25 cellular contexts compared by ENCODE assay signal in genomic region chr13:94431987-94432386, GRCh38. TPM values are rescaled to one million over a fixed set of nuclear protein-coding genes. Genes with fewer than 3 reads are reported as not detected.
DNase-seq lines count a peak whose midpoint lies in the region; ATAC-seq and TF ChIP-seq lines count a peak whose summit lies in the region.
"Had no signal": no experiment of that assay in that cellular context is flagged by ENCODE, and none has a peak within 500 bp of the region (broad histone marks: within the 10 kb centered on the region; RNA-seq: fewer than 3 reads in every experiment).

No MANE protein-coding gene starts in this region.

- no peak overlapping the region for H3K27ac Mint-ChIP-seq in GM23338
- H3K27ac Mint-ChIP-seq: activated B cell treated with CpG ODN at 0.5 μM for 24 hours; dendritic cell treated with granulocyte-macrophage colony-stimulating factor and Interleukin-4, amounts not matched to agents 40 ng/mL and 50 ng/mL, for 4 days; HFFc6 had no signal

- in situ Hi-C loops in SK-MEL-5 (cut with HindIII; ENCODE audit: low pct_unique_long_range_greater_than_20kb, low sequenced_read_pairs), result no loop called here

- TF ChIP-seq CTCF in GM23338 (conservative IDR thresholded peaks at IDR 0.05; ENCODE audit: low read depth in 2 of 2) (no peak), smooth muscle cell (IDR thresholded peaks at IDR 0.05; ENCODE audit: borderline replicate concordance, insufficient read depth, poor library complexity, severe bottlenecking) (no peak)

- H3K4me1 ChIP-seq in GM23338 (ENCODE audit: insufficient read depth) (0 out of 2 replicates have a peak, but pooled peaks cover 4% of the 10 kb centered on the region), smooth muscle cell (ENCODE audit: low read depth) (peaks cover 12% of the 10 kb centered on the region)

- no peak for TF ChIP-seq POLR2A in erythroblast (IDR thresholded peaks at IDR 0.05; ENCODE audit: low read length)

- no peak overlapping the region for H3K4me3 Mint-ChIP-seq in activated T-cell treated with anti-CD3 and anti-CD28 coated beads, Interleukin-2, amount 50 U/mL, for 4 hours
- no peak overlapping the region for H3K4me3 Mint-ChIP-seq in GM23338
- H3K4me3 Mint-ChIP-seq: activated B cell treated with CpG ODN at 0.5 μM for 24 hours; CD14-positive monocyte; dendritic cell treated with granulocyte-macrophage colony-stimulating factor and Interleukin-4, amounts not matched to agents 40 ng/mL and 50 ng/mL, for 4 days; HFFc6; naive thymus-derived CD8-positive, alpha-beta T cell had no signal

- H3F3A ChIP-seq in GM23338 (replicated peaks; ENCODE audit: low read depth) (no peaks in the 10 kb centered on the region), smooth muscle cell (ENCODE audit: low read depth) (peaks cover 12% of the 10 kb centered on the region)

- peak; percentile 57 to 61 for ATAC-seq in activated T-cell treated with anti-CD3 and anti-CD28 coated beads, Interleukin-2, amount 50 U/mL, for 4 hours
- no peak for ATAC-seq in GM23338
- ATAC-seq: left ventricle myocardium superior; naive thymus-derived CD8-positive, alpha-beta T cell had no signal

- no peak overlapping the region for H3K4me3 ChIP-seq in GM23338
- no peak overlapping the region for H3K4me3 ChIP-seq in smooth muscle cell
- H3K4me3 ChIP-seq: PC-9, skin epidermis, transverse colon had no signal

- H3K36me3 ChIP-seq in GM23338 (ENCODE audit: insufficient read depth) (no peaks in the 10 kb centered on the region), smooth muscle cell (ENCODE audit: low read depth) (no peaks in the 10 kb centered on the region)
- H3K36me3 ChIP-seq: transverse colon had no signal

- H3K79me2 ChIP-seq in GM23338 (replicated peaks; ENCODE audit: insufficient read depth) (no peaks in the 10 kb centered on the region), smooth muscle cell (ENCODE audit: low read depth) (no peaks in the 10 kb centered on the region)

- H2AFZ ChIP-seq in GM23338, result peak overlapping the region; percentile 49; the same call in 1 of the 2 replicates
- no peak overlapping the region for H2AFZ ChIP-seq in smooth muscle cell (ENCODE audit: low read depth)
- H2AFZ ChIP-seq: PC-9 had no signal

- no peaks in the 10 kb centered on the region for H3K9me3 Mint-ChIP-seq in activated T-cell treated with anti-CD3 and anti-CD28 coated beads, Interleukin-2, amount 50 U/mL, for 4 hours
- H3K9me3 Mint-ChIP-seq in GM23338, result no peaks in the 10 kb centered on the region
- H3K9me3 Mint-ChIP-seq: activated B cell treated with CpG ODN at 0.5 μM for 24 hours; dendritic cell treated with granulocyte-macrophage colony-stimulating factor and Interleukin-4, amounts not matched to agents 40 ng/mL and 50 ng/mL, for 4 days; HFFc6; naive thymus-derived CD8-positive, alpha-beta T cell had no signal

- H3K4me1 Mint-ChIP-seq in activated T-cell treated with anti-CD3 and anti-CD28 coated beads, Interleukin-2, amount 50 U/mL, for 4 hours (ENCODE audit: low read depth), result peaks cover 27% of the 10 kb centered on the region
- peaks cover 17% of the 10 kb centered on the region for H3K4me1 Mint-ChIP-seq in GM23338

- no peaks in the 10 kb centered on the region for H3K9me3 ChIP-seq in smooth muscle cell (replicated peaks; ENCODE audit: low read depth)
- H3K9me3 ChIP-seq: transverse colon had no signal

- 0 out of 2 replicates have a peak, but pooled peaks cover 3% of the 10 kb centered on the region for H3K9me2 ChIP-seq in GM23338 (ENCODE audit: insufficient read depth)

- H3K27me3 ChIP-seq in GM23338 (ENCODE audit: insufficient read depth) (no peaks in the 10 kb centered on the region), smooth muscle cell (ENCODE audit: low read depth) (no peaks in the 10 kb centered on the region)
- H3K27me3 ChIP-seq: transverse colon had no signal

- no peak overlapping the region for H3K27ac ChIP-seq in GM23338 (ENCODE audit: low read depth)
- H3K27ac ChIP-seq in smooth muscle cell (ENCODE audit: low read depth), result no peak overlapping the region
- H3K27ac ChIP-seq: PC-9, skin epidermis, transverse colon had no signal

- H3K9ac ChIP-seq in smooth muscle cell (ENCODE audit: low read depth), result no peak overlapping the region

- no peaks in the 10 kb centered on the region for H3K27me3 Mint-ChIP-seq in activated T-cell treated with anti-CD3 and anti-CD28 coated beads, Interleukin-2, amount 50 U/mL, for 4 hours (ENCODE audit: low read depth)
- H3K27me3 Mint-ChIP-seq in GM23338 (ENCODE audit: insufficient read depth, low read depth, poor library complexity), result no peaks in the 10 kb centered on the region
- H3K27me3 Mint-ChIP-seq: naive thymus-derived CD8-positive, alpha-beta T cell had no signal

- H3K36me3 Mint-ChIP-seq in activated T-cell treated with anti-CD3 and anti-CD28 coated beads, Interleukin-2, amount 50 U/mL, for 4 hours (ENCODE audit: insufficient read depth), result no peaks in the 10 kb centered on the region
- no peaks in the 10 kb centered on the region; the same call in 2 of the 3 replicates for H3K36me3 Mint-ChIP-seq in GM23338 (ENCODE audit: low read depth)
- H3K36me3 Mint-ChIP-seq: CD14-positive monocyte; naive thymus-derived CD8-positive, alpha-beta T cell had no signal

- H4K20me1 ChIP-seq in GM23338 (replicated peaks; ENCODE audit: insufficient read depth), result no peaks in the 10 kb centered on the region
- H4K20me1 ChIP-seq in smooth muscle cell (ENCODE audit: low read depth), result no peaks in the 10 kb centered on the region

- no peak for DNase-seq in activated T-cell treated with anti-CD3 and anti-CD28 coated beads, Interleukin-2, amount 50 U/mL, for 4 hours
- no peak for DNase-seq in activated T-cell treated with anti-CD3 and anti-CD28 coated beads for 4 hours
- DNase-seq in GM23338 (ENCODE audit: low spot score), result no peak
- DNase-seq in SK-MEL-5 (ENCODE audit: low read depth, low spot score), result peak; percentile 44
- DNase-seq in erythroblast (lab: John Stamatoyannopoulos, UW), result peak; percentile 2 to 47
- no peak for DNase-seq in DMS153 treated with DMSO at 0.1 percent for 48 hours (lab: John Stamatoyannopoulos, UW; ENCODE audit: unreplicated experiment)
- DNase-seq in smooth muscle cell (lab: John Stamatoyannopoulos, UW; ENCODE audit: unreplicated experiment), result no peak
- DNase-seq in NCI-H187 treated with DMSO at 0.1 percent for 48 hours (lab: John Stamatoyannopoulos, UW), result no peak
- DNase-seq: activated B cell treated with CpG ODN at 0.5 μM for 24 hours; activated gamma-delta T cell; anterior cingulate cortex; HFFc6; left ventricle myocardium superior; midbrain; naive thymus-derived CD8-positive, alpha-beta T cell; NCI-H510A; PC-9; Right ventricle myocardium superior; T1000; transverse colon had no signal

- H3K4me2 ChIP-seq in GM23338 (no peak overlapping the region), smooth muscle cell (no peak overlapping the region)
- H3K4me2 ChIP-seq: PC-9 had no signal

TF ChIP-seq in GM23338, 12 proteins besides CTCF, POLR2A, EP300 and RAD21 (continues in another document):
- TF ChIP-seq POLR2AphosphoS5 (IDR thresholded peaks at IDR 0.05; ENCODE audit: low read depth) (no peak), ZNF114 (CRISPR knock-in tag; IDR thresholded peaks at IDR 0.05) (no peak), CREB1 (CRISPR knock-in tag; IDR thresholded peaks at IDR 0.05; ENCODE audit: low read depth) (no peak), EZH2phosphoT487 (IDR thresholded peaks at IDR 0.05; ENCODE audit: unreplicated experiment) (no peak), STAT1 (IDR thresholded peaks at IDR 0.05; ENCODE audit: unreplicated experiment) (no peak), NANOG (IDR thresholded peaks at IDR 0.05; ENCODE audit: borderline replicate concordance) (no peak), JUNB (IDR thresholded peaks at IDR 0.05; ENCODE audit: unreplicated experiment) (no peak)
- TF ChIP-seq, protein P1, sequence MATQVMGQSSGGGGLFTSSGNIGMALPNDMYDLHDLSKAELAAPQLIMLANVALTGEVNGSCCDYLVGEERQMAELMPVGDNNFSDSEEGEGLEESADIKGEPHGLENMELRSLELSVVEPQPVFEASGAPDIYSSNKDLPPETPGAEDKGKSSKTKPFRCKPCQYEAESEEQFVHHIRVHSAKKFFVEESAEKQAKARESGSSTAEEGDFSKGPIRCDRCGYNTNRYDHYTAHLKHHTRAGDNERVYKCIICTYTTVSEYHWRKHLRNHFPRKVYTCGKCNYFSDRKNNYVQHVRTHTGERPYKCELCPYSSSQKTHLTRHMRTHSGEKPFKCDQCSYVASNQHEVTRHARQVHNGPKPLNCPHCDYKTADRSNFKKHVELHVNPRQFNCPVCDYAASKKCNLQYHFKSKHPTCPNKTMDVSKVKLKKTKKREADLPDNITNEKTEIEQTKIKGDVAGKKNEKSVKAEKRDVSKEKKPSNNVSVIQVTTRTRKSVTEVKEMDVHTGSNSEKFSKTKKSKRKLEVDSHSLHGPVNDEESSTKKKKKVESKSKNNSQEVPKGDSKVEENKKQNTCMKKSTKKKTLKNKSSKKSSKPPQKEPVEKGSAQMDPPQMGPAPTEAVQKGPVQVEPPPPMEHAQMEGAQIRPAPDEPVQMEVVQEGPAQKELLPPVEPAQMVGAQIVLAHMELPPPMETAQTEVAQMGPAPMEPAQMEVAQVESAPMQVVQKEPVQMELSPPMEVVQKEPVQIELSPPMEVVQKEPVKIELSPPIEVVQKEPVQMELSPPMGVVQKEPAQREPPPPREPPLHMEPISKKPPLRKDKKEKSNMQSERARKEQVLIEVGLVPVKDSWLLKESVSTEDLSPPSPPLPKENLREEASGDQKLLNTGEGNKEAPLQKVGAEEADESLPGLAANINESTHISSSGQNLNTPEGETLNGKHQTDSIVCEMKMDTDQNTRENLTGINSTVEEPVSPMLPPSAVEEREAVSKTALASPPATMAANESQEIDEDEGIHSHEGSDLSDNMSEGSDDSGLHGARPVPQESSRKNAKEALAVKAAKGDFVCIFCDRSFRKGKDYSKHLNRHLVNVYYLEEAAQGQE (IDR thresholded peaks at IDR 0.05; ENCODE audit: unreplicated experiment), result no peak

RNA-seq across cellular contexts. Expression of gene DCT, which starts 47.5 kb away (rescaled TPM):
- not detected for total RNA-seq in activated T-cell treated with anti-CD3 and anti-CD28 coated beads, Interleukin-2, amount 50 U/mL, for 4 hours
- total RNA-seq in GM23338 (2014; rRNA removed; shearing (Covaris generic)), result 0.14 TPM in 1 of 2 replicates, not detected in the other
- polyA plus RNA-seq in GM23338 (2016; fragmentation: Nextera tagmentation; extraction: Ambion mirVana) (not detected in 2 replicates), smooth muscle cell (0.10 and 0.31 TPM in 2 replicates)
- 1,230 and 1,300 TPM in 2 replicates for total RNA-seq in SK-MEL-5 (2014; rRNA removed; shearing (Covaris generic))
- polyA plus RNA-seq in SK-MEL-5 (2015; cell fraction: cytosol; rRNA removed), result 598 and 758 TPM in 2 replicates
- polyA plus RNA-seq in SK-MEL-5 (2015; cell fraction: nucleus; rRNA removed), result 4,228 and 4,930 TPM in 2 replicates
- 0.09 TPM in 1 of 2 replicates, not detected in the other for total RNA-seq in smooth muscle cell
- total RNA-seq: HFFc6, MCF 10A, osteocyte, PC-9, transverse colon had no signal
- polyA plus RNA-seq: CD14-positive monocyte had no signal

Comparison
In these comparisons a context has a peak if more than half of its experiments do, and no peak if none do; other contexts are left out.
1. DNase-seq: peak in SK-MEL-5 (single experiment) and erythroblast (2 of 2); none in activated T-cell treated with anti-CD3 and anti-CD28 coated beads, Interleukin-2, amount 50 U/mL, for 4 hours (single experiment), activated T-cell treated with anti-CD3 and anti-CD28 coated beads for 4 hours (single experiment), GM23338 (single experiment), DMS153 treated with DMSO at 0.1 percent for 48 hours (single experiment), smooth muscle cell (single experiment) and NCI-H187 treated with DMSO at 0.1 percent for 48 hours (single experiment).
2. RNA of gene DCT, which starts 47.5 kb away (total RNA-seq): 1,230 to 1,300 TPM in SK-MEL-5; 0.14 TPM in GM23338, 0.09 TPM in smooth muscle cell and not detected in activated T-cell treated with anti-CD3 and anti-CD28 coated beads, Interleukin-2, amount 50 U/mL, for 4 hours; every median in the first group is over 1,000 times any median in the second.